In genomic region chr9:116899337-116900006, GRCh38 we compare ENCODE assay signal across 22 cellular contexts.
DNase-seq lines count a peak whose midpoint lies in the region; ATAC-seq, FAIRE-seq and TF ChIP-seq lines count a peak whose summit lies in the region.
"Had no signal": no experiment of that assay in that cellular context is flagged by ENCODE, and none has a peak within 500 bp of the region (broad histone marks: within the 10 kb centered on the region; RNA-seq: fewer than 3 reads in every experiment).

No MANE protein-coding gene starts in this region.

- H3K4me3 Mint-ChIP-seq in MCF 10A (ENCODE audit: unreplicated experiment) = no peak overlapping the region
- H3K4me3 Mint-ChIP-seq: CD14-positive monocyte; effector memory CD8-positive, alpha-beta T cell; stimulated activated memory B cell treated with anti-CD40 and anti-IgM and Interleukin-4, amounts not matched to agents 10 μg/mL and 1 μg/mL and 100 μg/mL, for 72 hours had no signal

- no TSS peak for BruUV-seq in mammary epithelial cell (replicated peaks; lab: Mats Ljungman, UMichigan)
- BruUV-seq in MCF 10A (replicated peaks; lab: Mats Ljungman, UMichigan) = no TSS peak

- H3K4me1 ChIP-seq in mammary epithelial cell (ENCODE audit: insufficient read depth, low read length) (no peaks in the 10 kb centered on the region), RWPE2 (ENCODE audit: insufficient read depth, poor library complexity, severe bottlenecking) (peaks cover 14% of the 10 kb centered on the region), uterus (no peaks in the 10 kb centered on the region)
- H3K4me1 ChIP-seq: left ventricle myocardium inferior, thyroid gland had no signal

- H3K79me2 ChIP-seq in mammary epithelial cell (ENCODE audit: insufficient read depth, low read length) = no peaks in the 10 kb centered on the region

- no peaks in the 10 kb centered on the region for H3K27me3 ChIP-seq in mammary epithelial cell (ENCODE audit: insufficient read depth, low read length)
- H3K27me3 ChIP-seq in RWPE2 (ENCODE audit: insufficient read depth, poor library complexity, severe bottlenecking) = no peaks in the 10 kb centered on the region
- H3K27me3 ChIP-seq in uterus = no peaks in the 10 kb centered on the region
- H3K27me3 ChIP-seq: thyroid gland had no signal

- POLR2A ChIA-PET in MCF 10A (lab: Yijun Ruan, JAX) = no interaction called here

- peaks cover 8% of the 10 kb centered on the region for H3K9me3 Mint-ChIP-seq in MCF 10A (ENCODE audit: unreplicated experiment)

- no peaks in the 10 kb centered on the region for H3K9me3 ChIP-seq in mammary epithelial cell (replicated peaks; ENCODE audit: insufficient read depth, low read length)
- peaks cover 4% of the 10 kb centered on the region for H3K9me3 ChIP-seq in RWPE2 (ENCODE audit: severe bottlenecking)
- no peaks in the 10 kb centered on the region for H3K9me3 ChIP-seq in uterus
- H3K9me3 ChIP-seq: thyroid gland had no signal

- in situ Hi-C loops in mammary epithelial cell (cut with MboI; ENCODE audit: low sequenced_read_pairs in 2 of 2) (no loop called here), KBM-7 (cut with MboI; ENCODE audit: low pct_unique_long_range_greater_than_20kb, low sequenced_read_pairs) (no loop called here)

- DNase-seq in mammary epithelial cell = peak; percentile 31
- no peak for DNase-seq in MCF 10A (ENCODE audit: unreplicated experiment)
- no peak for DNase-seq in RWPE2 (ENCODE audit: low spot score)
- DNase-seq in glomerular visceral epithelial cell (ENCODE audit: extremely low spot score) = peak; percentile 91
- peak; percentile 67 for DNase-seq in urothelium cell line (ENCODE audit: low spot score)
- DNase-seq in KBM-7 = no peak
- no peak for DNase-seq in uterus
- DNase-seq in left cardiac atrium = no peak
- DNase-seq: activated CD4-positive, alpha-beta T cell treated with anti-CD3 and anti-CD28 coated beads for 4 hours; activated gamma-delta T cell treated with Interleukin-2 at 50 U/mL for 16 hours; amniotic stem cell; effector memory CD8-positive, alpha-beta T cell; left ventricle myocardium inferior; NCI-H1417 treated with DMSO at 0.1 percent for 48 hours; NCI-H2171 treated with DMSO at 0.1 percent for 48 hours; retina; thyroid gland had no signal

- no peaks in the 10 kb centered on the region for H4K20me1 ChIP-seq in mammary epithelial cell (ENCODE audit: insufficient read depth, low read length)

- no peaks in the 10 kb centered on the region for H3K27me3 Mint-ChIP-seq in MCF 10A (ENCODE audit: insufficient read depth, unreplicated experiment)
- H3K27me3 Mint-ChIP-seq: effector memory CD8-positive, alpha-beta T cell; stimulated activated memory B cell treated with anti-CD40 and anti-IgM and Interleukin-4, amounts not matched to agents 10 μg/mL and 1 μg/mL and 100 μg/mL, for 72 hours had no signal

- dilution Hi-C loops in mammary epithelial cell (cut with HindIII; ENCODE audit: low sequenced_read_pairs) = no loop called here

- H3K36me3 ChIP-seq in mammary epithelial cell (ENCODE audit: insufficient read depth, low read length) (no peaks in the 10 kb centered on the region), RWPE2 (ENCODE audit: low read depth) (no peaks in the 10 kb centered on the region), uterus (no peaks in the 10 kb centered on the region)
- H3K36me3 ChIP-seq: left ventricle myocardium inferior, thyroid gland had no signal

- TF ChIP-seq CTCF in mammary epithelial cell (conservative IDR thresholded peaks at IDR 0.05 in 1 of 2, IDR thresholded peaks at IDR 0.05 in 1 of 2; ENCODE audit: extremely low read depth in 1 of 2, insufficient read depth in 1 of 2, low read depth in 1 of 2, low read length in 2 of 2) (no peak), MCF 10A (IDR thresholded peaks at IDR 0.05; ENCODE audit: unreplicated experiment) (no peak), RWPE2 (IDR thresholded peaks at IDR 0.05; ENCODE audit: poor library complexity, severe bottlenecking) (no peak), uterus (IDR thresholded peaks at IDR 0.05) (no peak)

- FAIRE-seq in urothelium cell line (lab: Jason Lieb, UNC) = no peak

- no peak overlapping the region for H3K4me2 ChIP-seq in mammary epithelial cell (ENCODE audit: insufficient read depth, low read depth, low read length)

- peak; percentile 74 for ATAC-seq in RWPE2 (ENCODE audit: low read depth)
- no peak for ATAC-seq in left cardiac atrium
- ATAC-seq: effector memory CD8-positive, alpha-beta T cell; HCT116; SK-N-SH treated with all-trans-retinoic acid at 6 μM for 48 hours; stimulated activated memory B cell treated with anti-CD40 and anti-IgM and Interleukin-4, amounts not matched to agents 10 μg/mL and 1 μg/mL and 100 μg/mL, for 72 hours had no signal

- H3K4me3 ChIP-seq in mammary epithelial cell (replicated peaks in 1 of 3; ENCODE audit: insufficient read depth in 1 of 3, low read depth in 2 of 3, low read length in 3 of 3) (no peak overlapping the region), RWPE2 (ENCODE audit: severe bottlenecking) (no peak overlapping the region), uterus (no peak overlapping the region)
- H3K4me3 ChIP-seq: left ventricle myocardium inferior, thyroid gland had no signal

- peaks cover 6% of the 10 kb centered on the region for H3K36me3 Mint-ChIP-seq in MCF 10A (ENCODE audit: insufficient read depth, unreplicated experiment)
- H3K36me3 Mint-ChIP-seq: CD14-positive monocyte; stimulated activated memory B cell treated with anti-CD40 and anti-IgM and Interleukin-4, amounts not matched to agents 10 μg/mL and 1 μg/mL and 100 μg/mL, for 72 hours had no signal

- H3K27ac Mint-ChIP-seq in MCF 10A (ENCODE audit: low read depth, unreplicated experiment) = no peak overlapping the region
- H3K27ac Mint-ChIP-seq: CD14-positive monocyte; effector memory CD8-positive, alpha-beta T cell; stimulated activated memory B cell treated with anti-CD40 and anti-IgM and Interleukin-4, amounts not matched to agents 10 μg/mL and 1 μg/mL and 100 μg/mL, for 72 hours had no signal

- 0% methylated on average over 2 of the region's 2 CpGs for WGBS in mammary epithelial cell (ENCODE audit: low coverage, missing lambda C conversion rate)

- no peak overlapping the region for H3K9ac ChIP-seq in mammary epithelial cell (ENCODE audit: insufficient read depth, low read length)

- no peak for TF ChIP-seq POLR2A in uterus (IDR thresholded peaks at IDR 0.05)

- H2AFZ ChIP-seq in mammary epithelial cell (ENCODE audit: low read depth, low read length) = no peak overlapping the region

- no peaks in the 10 kb centered on the region for H3K4me1 Mint-ChIP-seq in MCF 10A (ENCODE audit: insufficient read depth, unreplicated experiment)
- H3K4me1 Mint-ChIP-seq: CD14-positive monocyte; stimulated activated memory B cell treated with anti-CD40 and anti-IgM and Interleukin-4, amounts not matched to agents 10 μg/mL and 1 μg/mL and 100 μg/mL, for 72 hours had no signal

- H3K27ac ChIP-seq in mammary epithelial cell (ENCODE audit: insufficient read depth, low read depth, low read length) = no peak overlapping the region
- peak overlapping the region; percentile 44 for H3K27ac ChIP-seq in RWPE2 (ENCODE audit: poor library complexity, severe bottlenecking)
- no peak overlapping the region for H3K27ac ChIP-seq in uterus
- H3K27ac ChIP-seq: 22Rv1, left ventricle myocardium inferior, thyroid gland had no signal

- CTCF ChIA-PET in mammary epithelial cell (lab: Charles Lee; ENCODE audit: low non-redundant PET) = no interaction called here
- CTCF ChIA-PET in MCF 10A (lab: Yijun Ruan, JAX) = interaction anchor here (2.8 kb wide), 1 partner anchor 40 kb away, joined by 16 read pairs; no protein-coding TSS in a partner anchor

- intact Hi-C loops in mammary epithelial cell (cut with micrococcal nuclease) = no loop called here
- intact Hi-C loops in MCF 10A (cut with micrococcal nuclease) = no loop called here
- intact Hi-C loops in uterus (cut with DNase I; ENCODE audit: low total_unique reads) = no loop called here
- intact Hi-C loops in left cardiac atrium (cut with DNase I) = no loop called here

Comparison
In these comparisons a context has a peak if more than half of its experiments do, and no peak if none do; other contexts are left out.
1. DNase-seq: peak in mammary epithelial cell (single experiment), glomerular visceral epithelial cell (single experiment) and urothelium cell line (single experiment); none in MCF 10A (single experiment), RWPE2 (single experiment), KBM-7 (single experiment), uterus (0 of 2) and left cardiac atrium (single experiment).